ENCODE assay signal across 11 cellular contexts in genomic region chr10:103492655-103493261, GRCh38. TPM values are rescaled to one million over a fixed set of nuclear protein-coding genes. Genes with fewer than 3 reads are reported as not detected.
DNase-seq lines count a peak whose midpoint lies in the region; ATAC-seq and TF ChIP-seq lines count a peak whose summit lies in the region.
"Had no signal": no experiment of that assay in that cellular context is flagged by ENCODE, and none has a peak within 500 bp of the region (broad histone marks: within the 10 kb centered on the region; RNA-seq: fewer than 3 reads in every experiment).

No MANE protein-coding gene starts in this region.

- no peak overlapping the region for H3K23ac ChIP-seq in neuronal stem cell (ENCODE audit: low read depth, low read length, poor library complexity)

- peaks cover 30% of the 10 kb centered on the region for H3K27me3 Mint-ChIP-seq in IgD-negative memory B cell

- H3K79me2 ChIP-seq in DOHH2 (ENCODE audit: control insufficient read depth, low read length) = no peaks in the 10 kb centered on the region

- no peaks in the 10 kb centered on the region for H3K79me1 ChIP-seq in neuronal stem cell (ENCODE audit: low read depth, low read length)

- H3K14ac ChIP-seq in neuronal stem cell (ENCODE audit: low read length) = no peak overlapping the region

- WGBS in neuronal stem cell (ENCODE audit: extremely low coverage in 2 of 2, insufficient read length in 2 of 2, insufficient replicate concordance in 1 of 2), 2 donors = no CpG with 5 or more reads among the region's 5 CpGs

- H3K27ac ChIP-seq in DOHH2 (ENCODE audit: low read depth, low read length) = no peak overlapping the region
- no peak overlapping the region for H3K27ac ChIP-seq in effector memory CD4-positive, alpha-beta T cell (ENCODE audit: insufficient read depth, low read length, poor library complexity, severe bottlenecking)
- no peak overlapping the region for H3K27ac ChIP-seq in neuronal stem cell (replicated peaks; ENCODE audit: low read length)
- H3K27ac ChIP-seq: thoracic aorta had no signal

- H3K27ac Mint-ChIP-seq in IgD-negative memory B cell = peak overlapping the region in 2 of 3 donors; percentile 47 to 50

- no peak overlapping the region for H2BK120ac ChIP-seq in neuronal stem cell (ENCODE audit: low read depth, low read length)

- H3K9me2 ChIP-seq in DOHH2 (replicated peaks; ENCODE audit: control insufficient read depth, low read length) = no peaks in the 10 kb centered on the region

- H3F3A ChIP-seq in DOHH2 (ENCODE audit: control insufficient read depth, insufficient read depth) = no peaks in the 10 kb centered on the region

- peak overlapping the region; percentile 81 to 94 (median 88) for H3K4me3 Mint-ChIP-seq in IgD-negative memory B cell

- H3K9me3 ChIP-seq in DOHH2 (ENCODE audit: control insufficient read depth, insufficient read depth, low read length) = no peaks in the 10 kb centered on the region
- H3K9me3 ChIP-seq in effector memory CD4-positive, alpha-beta T cell (ENCODE audit: control insufficient read depth, low read length) = no peaks in the 10 kb centered on the region
- H3K9me3 ChIP-seq in neuronal stem cell (replicated peaks in 1 of 2; ENCODE audit: control insufficient read depth in 2 of 2, insufficient read depth in 1 of 2, low read depth in 1 of 2, low read length in 2 of 2) = no peaks in the 10 kb centered on the region
- H3K9me3 ChIP-seq: mucosa of descending colon, thoracic aorta had no signal

- no peak overlapping the region; the same call in 1 of the 2 replicates for H3K4me3 ChIP-seq in DOHH2 (ENCODE audit: low read length)
- peak overlapping the region; percentile 54 for H3K4me3 ChIP-seq in effector memory CD4-positive, alpha-beta T cell (ENCODE audit: insufficient read depth, low read depth, low read length, poor library complexity, severe bottlenecking)
- peak overlapping the region; percentile 56 to 75 for H3K4me3 ChIP-seq in neuronal stem cell (ENCODE audit: low read length in 2 of 2)
- H3K4me3 ChIP-seq: mucosa of descending colon had no signal

- peaks cover 17 to 21% (median 19%) of the 10 kb centered on the region in 3 donors for H3K4me1 Mint-ChIP-seq in IgD-negative memory B cell

- H3K36me3 ChIP-seq in DOHH2 (ENCODE audit: control insufficient read depth, low read length) = no peaks in the 10 kb centered on the region
- no peaks in the 10 kb centered on the region for H3K36me3 ChIP-seq in effector memory CD4-positive, alpha-beta T cell (ENCODE audit: control insufficient read depth, insufficient read depth, low read length)
- H3K36me3 ChIP-seq in neuronal stem cell (replicated peaks in 1 of 2; ENCODE audit: control insufficient read depth in 2 of 2, insufficient read depth in 2 of 2, low read length in 2 of 2) = no peaks in the 10 kb centered on the region
- H3K36me3 ChIP-seq: thoracic aorta had no signal

- H4K91ac ChIP-seq in neuronal stem cell (ENCODE audit: low read depth, low read length, poor library complexity) = no peak overlapping the region

- no peak for DNase-seq in effector memory CD4-positive, alpha-beta T cell
- DNase-seq in neuronal stem cell (ENCODE audit: low spot score) (no peak), DMS 273 treated with DMSO at 0.1 percent for 48 hours (lab: John Stamatoyannopoulos, UW) (no peak), GM19240 (ENCODE audit: insufficient read length, low spot score) (no peak)
- DNase-seq in stimulated activated CD4-positive, alpha-beta T cell treated with anti-CD3 and anti-CD28 coated beads, Interleukin-2, amount 100 ng/mL, for 24 hours = no peak
- DNase-seq: NCI-H1694 had no signal

- TF ChIP-seq CTCF in DOHH2 (IDR thresholded peaks at IDR 0.05; ENCODE audit: low read depth, low read length, poor library complexity, severe bottlenecking) = no peak

- H3K36me3 Mint-ChIP-seq in IgD-negative memory B cell = peaks cover 4% of the 10 kb centered on the region

- no peak overlapping the region for H2AK5ac ChIP-seq in neuronal stem cell (ENCODE audit: low read depth, low read length)

- H3K18ac ChIP-seq in neuronal stem cell (ENCODE audit: low read length) = no peak overlapping the region

- H3K4me2 ChIP-seq in DOHH2 (ENCODE audit: low read length) = peak overlapping the region; percentile 70; the same call in 1 of the 2 replicates
- H3K4me2 ChIP-seq in neuronal stem cell (ENCODE audit: insufficient read depth, low read length, poor library complexity, severe bottlenecking) = peak overlapping the region; percentile 100

- H3K9me3 Mint-ChIP-seq in IgD-negative memory B cell = no peaks in the 10 kb centered on the region

- H2BK5ac ChIP-seq in neuronal stem cell (ENCODE audit: low read length) = no peak overlapping the region

- H3K4me1 ChIP-seq in DOHH2 (ENCODE audit: control insufficient read depth, low read length) = peaks cover 18% of the 10 kb centered on the region
- peaks cover 15% of the 10 kb centered on the region for H3K4me1 ChIP-seq in effector memory CD4-positive, alpha-beta T cell (ENCODE audit: control insufficient read depth, insufficient read depth, low read length, poor library complexity, severe bottlenecking)
- peaks cover 10 to 15% of the 10 kb centered on the region in 2 donors for H3K4me1 ChIP-seq in neuronal stem cell (ENCODE audit: control insufficient read depth in 2 of 2, insufficient read depth in 1 of 2, low read depth in 1 of 2, low read length in 2 of 2)

- H4K8ac ChIP-seq in neuronal stem cell (ENCODE audit: low read depth, low read length) = no peak overlapping the region

- no peak for ATAC-seq in GM19467 (IDR thresholded peaks at IDR 0.05; ENCODE audit: unreplicated experiment)

- H3K9ac ChIP-seq in neuronal stem cell (ENCODE audit: low read depth, low read length, poor library complexity) = no peak overlapping the region

- peaks cover 55% of the 10 kb centered on the region for H3K27me3 ChIP-seq in DOHH2 (ENCODE audit: control insufficient read depth, low read length)
- peaks cover 12% of the 10 kb centered on the region for H3K27me3 ChIP-seq in effector memory CD4-positive, alpha-beta T cell (replicated peaks; ENCODE audit: control insufficient read depth, insufficient read depth, low read length, poor library complexity, severe bottlenecking)
- H3K27me3 ChIP-seq in neuronal stem cell (ENCODE audit: control insufficient read depth in 3 of 3, insufficient read depth in 3 of 3, low read depth in 1 of 3, low read length in 3 of 3) = peaks cover 5 to 58% (median 25%) of the 10 kb centered on the region in 3 experiments

- peak overlapping the region; percentile 93 for H2AFZ ChIP-seq in neuronal stem cell (ENCODE audit: low read length)

- H2BK12ac ChIP-seq in neuronal stem cell (ENCODE audit: low read length) = no peak overlapping the region

- no peak overlapping the region for H3K4ac ChIP-seq in neuronal stem cell (ENCODE audit: low read length)

- H2BK15ac ChIP-seq in neuronal stem cell (ENCODE audit: low read length) = no peak overlapping the region

- H4K20me1 ChIP-seq in DOHH2 (ENCODE audit: control insufficient read depth, insufficient read depth, low read depth, low read length) = no peaks in the 10 kb centered on the region

RNA-seq across cellular contexts. Expression of gene NEURL1, which starts 0.7 kb away (rescaled TPM):
- polyA plus RNA-seq in IgD-negative memory B cell = 0.35 TPM
- polyA plus RNA-seq in neuronal stem cell (2013, experiment 1 of 2) = 1.4 TPM
- polyA plus RNA-seq in neuronal stem cell (2013, experiment 2 of 2) = 1.7 TPM

RNA-seq across cellular contexts. Expression of gene CALHM3, which starts 13.7 kb away (rescaled TPM):
- polyA plus RNA-seq in IgD-negative memory B cell = not detected
- not detected for polyA plus RNA-seq in neuronal stem cell (2013, experiment 1 of 2)
- 0.01 TPM for polyA plus RNA-seq in neuronal stem cell (2013, experiment 2 of 2)

RNA-seq across cellular contexts. Expression of gene CALHM1, which starts 34.1 kb away (rescaled TPM):
- 1.4 TPM for polyA plus RNA-seq in IgD-negative memory B cell
- polyA plus RNA-seq in neuronal stem cell (2013, experiment 1 of 2) = 0.06 TPM
- 0.04 TPM for polyA plus RNA-seq in neuronal stem cell (2013, experiment 2 of 2)

RNA-seq across cellular contexts. Expression of gene CALHM2, which starts 40.6 kb away (rescaled TPM):
- 35.0 TPM for polyA plus RNA-seq in IgD-negative memory B cell
- 6.0 TPM for polyA plus RNA-seq in neuronal stem cell (2013, experiment 1 of 2)
- 6.5 TPM for polyA plus RNA-seq in neuronal stem cell (2013, experiment 2 of 2)
